Comparison of ENCODE assay signal across 2 cellular contexts in genomic region chr19:44220761-44221160, GRCh38. TPM values are rescaled to one million over a fixed set of nuclear protein-coding genes. Genes with fewer than 3 reads are reported as not detected.
"Had no signal": no experiment of that assay in that cellular context is flagged by ENCODE, and none has a peak within 500 bp of the region (broad histone marks: within the 10 kb centered on the region; RNA-seq: fewer than 3 reads in every experiment).

No MANE protein-coding gene starts in this region.

RNA-seq across cellular contexts. Expression of gene ZNF233, which starts 38.9 kb away (rescaled TPM):
- total RNA-seq: epithelial cell of proximal tubule, esophagus mucosa had no signal
